Comparison of ENCODE assay signal across 8 cellular contexts in the genomic region with DNA sequence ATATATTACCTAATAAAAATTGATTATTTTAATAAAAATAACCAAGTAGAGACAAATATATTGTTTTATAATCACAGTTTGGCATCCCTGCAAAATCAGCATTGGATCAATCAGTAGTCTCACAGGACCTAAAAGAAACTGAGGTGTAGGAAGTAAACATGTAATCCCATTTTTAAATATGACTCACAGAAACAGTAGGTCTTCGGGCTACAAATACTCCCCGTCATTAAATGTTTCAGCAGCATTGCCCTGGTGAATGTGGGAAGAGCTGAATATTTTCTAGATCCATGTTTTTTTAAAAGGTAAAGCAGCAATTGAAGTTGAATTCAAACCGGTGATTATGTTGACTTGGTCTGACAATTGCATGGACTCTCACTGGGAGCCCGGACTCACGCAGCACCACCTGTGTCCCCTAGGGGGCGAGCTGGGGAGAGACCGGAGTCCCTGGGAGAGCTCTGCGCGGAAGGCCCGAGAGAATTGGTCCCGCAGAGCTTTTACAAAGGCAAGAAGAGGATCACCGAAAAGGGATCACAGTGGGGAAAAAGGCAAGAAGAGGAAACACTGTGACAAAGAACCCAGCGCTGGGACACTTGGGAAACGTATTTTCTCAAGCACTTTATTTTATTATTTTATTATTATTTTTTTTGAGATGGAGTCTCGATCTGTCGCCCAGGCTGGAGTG. TPM values are rescaled to one million over a fixed set of nuclear protein-coding genes. Genes with fewer than 3 reads are reported as not detected.
DNase-seq lines count a peak whose midpoint lies in the region; ATAC-seq and TF ChIP-seq lines count a peak whose summit lies in the region.

No MANE protein-coding gene starts in this region.

- no peaks in the 10 kb centered on the region for H3K9me3 Mint-ChIP-seq in CD8-positive, alpha-beta T cell

- H3K27ac ChIP-seq in CD8-positive, alpha-beta T cell (ENCODE audit: low read depth, low read length): no peak overlapping the region
- H3K27ac ChIP-seq in adrenal gland: no peak overlapping the region
- no peak overlapping the region for H3K27ac ChIP-seq in left ventricle myocardium inferior (replicated peaks)
- peak overlapping the region in 1 of 4 donors; percentile 10 for H3K27ac ChIP-seq in sigmoid colon

- WGBS in adrenal gland, 4 donors: 18 to 23% (median 21%) methylated on average over 16 of the region's 16 CpGs
- 17 to 23% methylated on average over 16 of the region's 16 CpGs for WGBS in sigmoid colon, 2 donors

- peak overlapping the region; percentile 80 for H3K27ac Mint-ChIP-seq in CD8-positive, alpha-beta T cell

- H3K27me3 ChIP-seq in CD8-positive, alpha-beta T cell (ENCODE audit: insufficient read depth, low read length): no peaks in the 10 kb centered on the region
- H3K27me3 ChIP-seq in adrenal gland: no peaks in the 10 kb centered on the region
- no peaks in the 10 kb centered on the region for H3K27me3 ChIP-seq in left ventricle myocardium inferior (ENCODE audit: low read depth)
- H3K27me3 ChIP-seq in sigmoid colon: no peaks in the 10 kb centered on the region

- no peak overlapping the region for H3K4me3 ChIP-seq in CD8-positive, alpha-beta T cell (ENCODE audit: low read depth, low read length)
- no peak overlapping the region for H3K4me3 ChIP-seq in adrenal gland
- H3K4me3 ChIP-seq in left ventricle myocardium inferior: peak overlapping the region; percentile 21
- no peak overlapping the region for H3K4me3 ChIP-seq in sigmoid colon

- TF ChIP-seq POLR2A in adrenal gland (IDR thresholded peaks at IDR 0.05) (no peak), sigmoid colon (IDR thresholded peaks at IDR 0.05) (no peak)

- peak overlapping the region; percentile 40 for H3K4me3 Mint-ChIP-seq in CD8-positive, alpha-beta T cell

- peaks cover 62% of the 10 kb centered on the region for H3K4me1 Mint-ChIP-seq in CD8-positive, alpha-beta T cell (ENCODE audit: low read depth)

- peak; percentile 97 for ATAC-seq in CD8-positive, alpha-beta T cell

- POLR2A ChIA-PET in CD8-positive, alpha-beta T cell (lab: Charles Lee): interaction anchor here (0.9 to 3.1 kb wide), 7 partner anchors 10 to 108 kb away, joined by 3 to 36 read pairs (median 4); a partner anchor contains a TSS

- DNase-seq in CD8-positive, alpha-beta T cell: peak; percentile 83 to 95 (median 88)
- DNase-seq in GM20000 (ENCODE audit: low spot score) (peak; percentile 69), T-helper 22 cell (ENCODE audit: low read depth) (peak; percentile 64), adrenal gland (peak; percentile 83 to 95 (median 91)), left ventricle myocardium inferior (peak; percentile 90), sigmoid colon (peak; percentile 94), NCI-H128 (lab: John Stamatoyannopoulos, UW; ENCODE audit: unreplicated experiment) (no peak)

- H3K9me3 ChIP-seq in CD8-positive, alpha-beta T cell (ENCODE audit: low read length): no peaks in the 10 kb centered on the region
- H3K9me3 ChIP-seq in adrenal gland (replicated peaks in 1 of 3) (no peaks in the 10 kb centered on the region), left ventricle myocardium inferior (replicated peaks) (no peaks in the 10 kb centered on the region), sigmoid colon (no peaks in the 10 kb centered on the region)

- H3K36me3 Mint-ChIP-seq in CD8-positive, alpha-beta T cell: no peaks in the 10 kb centered on the region

- peaks cover 48% of the 10 kb centered on the region for H3K4me1 ChIP-seq in CD8-positive, alpha-beta T cell (ENCODE audit: insufficient read depth, low read length)
- H3K4me1 ChIP-seq in adrenal gland (replicated peaks in 1 of 2) (peaks cover 0 to 9% of the 10 kb centered on the region in 2 donors), left ventricle myocardium inferior (peaks cover 4% of the 10 kb centered on the region), sigmoid colon (peaks cover 0 to 16% (median 9%) of the 10 kb centered on the region in 4 donors)

- no peaks in the 10 kb centered on the region for H3K27me3 Mint-ChIP-seq in CD8-positive, alpha-beta T cell (ENCODE audit: low read depth)

- CTCF ChIA-PET in CD8-positive, alpha-beta T cell (lab: Charles Lee): interaction anchor here (0.6 to 4.7 kb wide), 42 partner anchors 10 to 581 kb away, joined by 3 to 92 read pairs (median 5); a partner anchor contains a TSS

- TF ChIP-seq EP300 in sigmoid colon (IDR thresholded peaks at IDR 0.05): no peak

- peak; percentile 98 for TF ChIP-seq CTCF in CD8-positive, alpha-beta T cell (IDR thresholded peaks at IDR 0.05)
- TF ChIP-seq CTCF in GM20000 (IDR thresholded peaks at IDR 0.05; ENCODE audit: extremely low read depth, missing control alignments): peak; percentile 84
- TF ChIP-seq CTCF in LNCAP (IDR thresholded peaks at IDR 0.05): peak; percentile 68
- TF ChIP-seq CTCF in adrenal gland (IDR thresholded peaks at IDR 0.05): peak; percentile 82 to 94 (median 84)
- TF ChIP-seq CTCF in left ventricle myocardium inferior (IDR thresholded peaks at IDR 0.05; ENCODE audit: borderline replicate concordance): peak; percentile 97
- peak; percentile 70 to 93 (median 90) for TF ChIP-seq CTCF in sigmoid colon (IDR thresholded peaks at IDR 0.05)

- H3K36me3 ChIP-seq in CD8-positive, alpha-beta T cell (ENCODE audit: insufficient read depth, low read length): no peaks in the 10 kb centered on the region
- H3K36me3 ChIP-seq in adrenal gland (replicated peaks in 1 of 2) (no peaks in the 10 kb centered on the region), left ventricle myocardium inferior (no peaks in the 10 kb centered on the region), sigmoid colon (no peaks in the 10 kb centered on the region)

- intact Hi-C loops in CD8-positive, alpha-beta T cell (cut with DNase I, micrococcal nuclease): loop anchor here (1.0 to 5.0 kb wide), 8 partner anchors 8 to 70 kb away; a partner anchor contains a TSS
- intact Hi-C loops in adrenal gland (cut with DNase I) (no loop called here), left ventricle myocardium inferior (cut with micrococcal nuclease) (no loop called here), sigmoid colon (cut with DNase I) (loop anchor here (2.0 kb wide), 1 partner anchor 112 kb away; no protein-coding TSS in a partner anchor)

RNA-seq across cellular contexts. Expression of a gene that starts 17.2 kb away (rescaled TPM):
- 100 to 1,000 TPM; 264 to 275 TPM for total RNA-seq in CD8-positive, alpha-beta T cell
- total RNA-seq in adrenal gland (10 to 100 TPM; 26.4 to 49.2 (median 40.0) TPM), left ventricle myocardium inferior (17.2 TPM), sigmoid colon (10 to 100 TPM; 46.4 to 66.5 (median 64.8) TPM)
- polyA plus RNA-seq in adrenal gland (10 to 100 TPM; 23.0 to 30.5 (median 29.9) TPM), sigmoid colon (10 to 100 TPM; 20.4 to 31.4 (median 26.4) TPM)

Comparison
In these comparisons a context has a peak if more than half of its experiments do, and no peak if none do; other contexts are left out.
1. intact Hi-C loops: an anchor here in CD8-positive, alpha-beta T cell (1.0 to 5.0 kb wide) and sigmoid colon (2.0 kb wide); none called in adrenal gland and left ventricle myocardium inferior.